Comparison of ENCODE assay signal across 8 cellular contexts in genomic region chr7:92832623-92833023, GRCh38. TPM values are rescaled to one million over a fixed set of nuclear protein-coding genes. Genes with fewer than 3 reads are reported as not detected.
A peak's percentile ranks its signal among the peaks of the same experiment; 100 is the strongest.
DNase-seq lines count a peak whose midpoint lies in the region; ATAC-seq lines count a peak whose summit lies in the region.

No MANE protein-coding gene starts in this region.

- H3K9ac ChIP-seq in BLaER1 treated with 17β-estradiol and CSF1 and Interleukin-3, amounts not matched to agents 10 nM and 100 nM = peak overlapping the region; percentile 78 to 87 (median 82)

- H2AFZ ChIP-seq in neuron (ENCODE audit: low read depth, low read length) = peak overlapping the region; percentile 96

- DNase-seq in NCI-H526 treated with DMSO at 0.1 percent for 48 hours (lab: John Stamatoyannopoulos, UW) = peak; percentile 59
- no peak for DNase-seq in NCI-H345 (lab: John Stamatoyannopoulos, UW)
- DNase-seq in NOMO-1 treated with DMSO at 0.1 percent for 48 hours (lab: John Stamatoyannopoulos, UW; ENCODE audit: unreplicated experiment) = no peak
- no peak for DNase-seq in sciatic nerve (ENCODE audit: low spot score)

- H3K4me1 ChIP-seq in BLaER1 treated with 17β-estradiol and CSF1 and Interleukin-3, amounts not matched to agents 10 nM and 100 nM = peaks cover 29 to 48% (median 38%) of the 10 kb centered on the region in 10 experiments
- peaks cover 40% of the 10 kb centered on the region for H3K4me1 ChIP-seq in neuron (ENCODE audit: insufficient read depth, low read length)

- H4K20me1 ChIP-seq in BLaER1 treated with 17β-estradiol and CSF1 and Interleukin-3, amounts not matched to agents 10 nM and 100 nM = peaks cover 0 to 21% (median 0%) of the 10 kb centered on the region in 11 experiments; a peak in 7 of 22 replicates

- ATAC-seq in GM21360 (IDR thresholded peaks at IDR 0.05; ENCODE audit: unreplicated experiment) (peak; percentile 0), sciatic nerve (no peak)

- H3K4me3 ChIP-seq in BLaER1 treated with 17β-estradiol and CSF1 and Interleukin-3, amounts not matched to agents 10 nM and 100 nM = peak overlapping the region; percentile 70 to 88 (median 78)
- peak overlapping the region; percentile 85 for H3K4me3 ChIP-seq in neuron (ENCODE audit: low read length)

- peaks cover 64 to 97% (median 92%) of the 10 kb centered on the region in 11 experiments for H3K27me3 ChIP-seq in BLaER1 treated with 17β-estradiol and CSF1 and Interleukin-3, amounts not matched to agents 10 nM and 100 nM
- H3K27me3 ChIP-seq in neuron (ENCODE audit: insufficient read depth, low read length) = no peaks in the 10 kb centered on the region

- peak overlapping the region; percentile 92 for H3K4me3 Mint-ChIP-seq in dendritic cell treated with granulocyte-macrophage colony-stimulating factor and Interleukin-4, amounts not matched to agents 40 ng/mL and 50 ng/mL, for 4 days

- H3K27me3 Mint-ChIP-seq in dendritic cell treated with granulocyte-macrophage colony-stimulating factor and Interleukin-4, amounts not matched to agents 40 ng/mL and 50 ng/mL, for 4 days = peaks cover 6% of the 10 kb centered on the region

- H3K36me3 Mint-ChIP-seq in dendritic cell treated with granulocyte-macrophage colony-stimulating factor and Interleukin-4, amounts not matched to agents 40 ng/mL and 50 ng/mL, for 4 days (ENCODE audit: low read depth) = peaks cover 25% of the 10 kb centered on the region

- peaks cover 36% of the 10 kb centered on the region for H3K4me1 Mint-ChIP-seq in dendritic cell treated with granulocyte-macrophage colony-stimulating factor and Interleukin-4, amounts not matched to agents 40 ng/mL and 50 ng/mL, for 4 days (ENCODE audit: low read depth)

- H3K36me3 ChIP-seq in BLaER1 treated with 17β-estradiol and CSF1 and Interleukin-3, amounts not matched to agents 10 nM and 100 nM = no peaks in the 10 kb centered on the region
- H3K36me3 ChIP-seq in neuron (ENCODE audit: insufficient read depth, low read length) = no peaks in the 10 kb centered on the region

- intact Hi-C loops in dendritic cell treated with granulocyte-macrophage colony-stimulating factor and Interleukin-4, amounts not matched to agents 40 ng/mL and 50 ng/mL, for 4 days (cut with micrococcal nuclease) = loop anchor here (1.0 to 5.0 kb wide), 4 partner anchors 35 to 212 kb away; no protein-coding TSS in a partner anchor
- intact Hi-C loops in sciatic nerve (cut with DNase I) = loop anchor here (10.0 kb wide), 1 partner anchor 108 kb away; no protein-coding TSS in a partner anchor

- peak overlapping the region; percentile 40 to 86 (median 79); a peak in 21 of 22 replicates for H3K27ac ChIP-seq in BLaER1 treated with 17β-estradiol and CSF1 and Interleukin-3, amounts not matched to agents 10 nM and 100 nM

- peak overlapping the region; percentile 86 to 99 (median 94) for H3K4me2 ChIP-seq in BLaER1 treated with 17β-estradiol and CSF1 and Interleukin-3, amounts not matched to agents 10 nM and 100 nM

- H3K9me3 ChIP-seq in BLaER1 treated with 17β-estradiol and CSF1 and Interleukin-3, amounts not matched to agents 10 nM and 100 nM (replicated peaks in 1 of 11) = no peaks in the 10 kb centered on the region
- H3K9me3 ChIP-seq in neuron (ENCODE audit: low read length) = no peaks in the 10 kb centered on the region

- no peaks in the 10 kb centered on the region for H3K9me3 Mint-ChIP-seq in dendritic cell treated with granulocyte-macrophage colony-stimulating factor and Interleukin-4, amounts not matched to agents 40 ng/mL and 50 ng/mL, for 4 days

- H3K27ac Mint-ChIP-seq in dendritic cell treated with granulocyte-macrophage colony-stimulating factor and Interleukin-4, amounts not matched to agents 40 ng/mL and 50 ng/mL, for 4 days = peak overlapping the region; percentile 84

RNA-seq across cellular contexts. Expression of gene CDK6, which starts 3.8 kb away (rescaled TPM):
- 31.0 TPM for total RNA-seq in sciatic nerve
